ENCODE assay signal across 4 cellular contexts in the genomic region with DNA sequence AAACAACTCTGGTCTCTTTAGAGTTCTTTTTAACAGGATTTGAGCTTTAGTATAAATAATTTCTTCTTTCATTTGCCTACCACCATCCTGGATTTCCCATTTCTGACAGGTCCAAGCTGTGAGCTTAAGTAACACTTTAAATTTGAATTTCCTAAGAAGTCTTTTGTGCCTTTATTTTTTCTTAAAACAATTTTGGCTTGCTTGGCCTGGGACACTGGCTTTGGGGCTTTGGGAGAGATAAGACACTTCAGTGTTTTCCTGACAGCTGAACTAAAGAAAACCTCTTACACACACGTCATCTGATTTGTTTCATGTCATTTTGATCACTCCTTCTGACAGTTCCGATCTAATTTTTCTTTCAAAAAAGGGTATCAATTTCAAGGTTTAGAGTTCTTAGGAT.
"Had no signal": no experiment of that assay in that cellular context is flagged by ENCODE, and none has a peak within 500 bp of the region (broad histone marks: within the 10 kb centered on the region; RNA-seq: fewer than 3 reads in every experiment).

No MANE protein-coding gene starts in this region.

- DNase-seq: H9, HCEC 1CT, IMR-90 had no signal

- ATAC-seq: GM23338 had no signal

- H3K4me3 ChIP-seq: GM23338 had no signal
